Comparison of ENCODE assay signal across 15 cellular contexts in genomic region chr20:59016795-59017492, GRCh38. TPM values are rescaled to one million over a fixed set of nuclear protein-coding genes. Genes with fewer than 3 reads are reported as not detected.
DNase-seq lines count a peak whose midpoint lies in the region; ATAC-seq and TF ChIP-seq lines count a peak whose summit lies in the region.
"Had no signal": no experiment of that assay in that cellular context is flagged by ENCODE, and none has a peak within 500 bp of the region (broad histone marks: within the 10 kb centered on the region; RNA-seq: fewer than 3 reads in every experiment).

No MANE protein-coding gene starts in this region.

- no peak for ATAC-seq in GM21526 (IDR thresholded peaks at IDR 0.05; ENCODE audit: low FRiP score, unreplicated experiment)
- ATAC-seq: gastrocnemius medialis, Panc1 had no signal

- no peak overlapping the region for H3K4me3 ChIP-seq in epithelial cell of esophagus (ENCODE audit: low read length)
- H3K4me3 ChIP-seq: gastrocnemius medialis had no signal

- no peak for TF ChIP-seq CTCF in epithelial cell of esophagus (IDR thresholded peaks at IDR 0.05; ENCODE audit: insufficient read depth, low read depth, low read length, missing control alignments)

- no peak overlapping the region for H3K27ac ChIP-seq in substantia nigra (ENCODE audit: low read depth, low read length, poor library complexity, severe bottlenecking)
- H3K27ac ChIP-seq: C4-2B, gastrocnemius medialis had no signal

- DNase-seq in stimulated activated CD4-positive, alpha-beta T cell treated with anti-CD3 and anti-CD28 coated beads, Interleukin-15, amount 100 ng/mL, for 24 hours: peak; percentile 39
- DNase-seq in stimulated activated CD4-positive, alpha-beta T cell treated with anti-CD3 and anti-CD28 coated beads, Interleukin-4, amount 100 ng/mL, for 1 hour: no peak
- DNase-seq in activated CD8-positive, alpha-beta memory T cell treated with anti-CD3 and anti-CD28 coated beads for 24 hours: peak; percentile 45
- DNase-seq in epithelial cell of esophagus (ENCODE audit: low read depth) (peak; percentile 42), ureter (ENCODE audit: low spot score) (peak; percentile 39), DMS153 treated with DMSO at 0.1 percent for 48 hours (lab: John Stamatoyannopoulos, UW; ENCODE audit: unreplicated experiment) (no peak), substantia nigra (lab: John Stamatoyannopoulos, UW) (no peak)
- DNase-seq: activated CD4-positive, CD25-positive, alpha-beta regulatory T cell treated with anti-CD3 and anti-CD28 coated beads, Interleukin-2, amount 50 U/mL, for 72 hours; cerebellar nuclear complex; gastrocnemius medialis; NCI-H187 treated with DMSO at 0.1 percent for 48 hours had no signal

RNA-seq across cellular contexts. Expression of gene TUBB1, which starts 2.3 kb away (rescaled TPM):
- not detected for total RNA-seq in ureter
- total RNA-seq: lung microvascular endothelial cell had no signal

RNA-seq across cellular contexts. Expression of gene CTSZ, which starts 9.9 kb away (rescaled TPM):
- total RNA-seq in ureter: 116 TPM

RNA-seq across cellular contexts. Expression of gene ATP5F1E, which starts 15.2 kb away (rescaled TPM):
- 77.7 TPM for total RNA-seq in ureter

RNA-seq across cellular contexts. Expression of gene PRELID3B, which starts 25.6 kb away (rescaled TPM):
- 62.1 TPM for total RNA-seq in ureter

RNA-seq across cellular contexts. Expression of gene NELFCD, which starts 35.9 kb away (rescaled TPM):
- 70.6 TPM for total RNA-seq in ureter

Comparison
In these comparisons a context has a peak if more than half of its experiments do, and no peak if none do; other contexts are left out.
1. DNase-seq: peak in stimulated activated CD4-positive, alpha-beta T cell treated with anti-CD3 and anti-CD28 coated beads, Interleukin-15, amount 100 ng/mL, for 24 hours (single experiment), activated CD8-positive, alpha-beta memory T cell treated with anti-CD3 and anti-CD28 coated beads for 24 hours (single experiment), epithelial cell of esophagus (single experiment) and ureter (single experiment); none in stimulated activated CD4-positive, alpha-beta T cell treated with anti-CD3 and anti-CD28 coated beads, Interleukin-4, amount 100 ng/mL, for 1 hour (single experiment), DMS153 treated with DMSO at 0.1 percent for 48 hours (single experiment) and substantia nigra (0 of 49).